In the genomic region with DNA sequence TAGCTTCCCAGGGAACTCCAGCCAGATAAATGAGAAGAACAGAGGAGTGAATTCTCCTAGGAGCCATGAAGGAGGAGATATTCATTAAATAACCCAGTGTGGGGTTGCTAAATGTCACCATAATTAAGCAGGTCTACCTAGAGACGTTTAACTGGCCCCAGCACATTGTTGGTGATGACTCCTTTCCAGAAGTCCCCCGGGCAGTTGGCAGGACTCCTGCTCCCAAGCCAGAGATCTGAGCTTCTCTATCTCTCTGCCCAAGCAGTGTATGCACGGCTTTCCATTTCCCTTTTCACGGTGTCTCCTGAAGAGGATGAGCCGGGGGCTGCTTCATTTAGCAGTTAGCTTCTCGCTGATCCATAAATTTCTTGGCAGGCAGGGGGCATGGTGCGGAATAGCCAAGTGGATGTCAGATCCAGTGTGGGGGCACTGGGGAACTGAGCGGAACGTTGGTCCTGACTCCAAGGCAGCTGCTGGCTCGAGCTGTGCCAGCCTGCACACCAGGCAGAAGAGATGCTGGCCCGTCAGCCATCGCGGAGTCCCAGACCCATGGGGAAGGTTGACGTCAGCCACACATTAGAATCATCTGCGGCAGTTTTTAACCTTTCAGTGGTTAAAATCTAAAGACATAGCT, we compare ENCODE assay signal across 3 cellular contexts.
TF ChIP-seq lines count a peak whose summit lies in the region.

No MANE protein-coding gene starts in this region.

TF ChIP-seq in SK-N-SH, 30 proteins besides CTCF, POLR2A, EP300 and RAD21 (continued from another document):
- TF ChIP-seq YY1 (IDR thresholded peaks at IDR 0.05; ENCODE audit: low read depth) (no peak), SIN3A (IDR thresholded peaks at IDR 0.05; ENCODE audit: borderline replicate concordance, low read depth, low read length) (no peak), MXI1 (IDR thresholded peaks at IDR 0.05; ENCODE audit: low read depth, low read length) (no peak), IRF3 (IDR thresholded peaks at IDR 0.05; ENCODE audit: low read depth, low read length) (no peak), FOXJ3 (CRISPR knock-in tag; IDR thresholded peaks at IDR 0.05) (no peak)

TF ChIP-seq in SK-N-SH treated with all-trans-retinoic acid at 6 μM for 48 hours, 23 proteins besides CTCF, POLR2A, EP300 and RAD21 (continued from another document):
- TF ChIP-seq CSRNP3 (CRISPR knock-in tag; IDR thresholded peaks at IDR 0.05) (no peak), ZNF70 (CRISPR knock-in tag; IDR thresholded peaks at IDR 0.05) (no peak), ARNTL (CRISPR knock-in tag; IDR thresholded peaks at IDR 0.05; ENCODE audit: borderline replicate concordance, low read depth) (no peak), GLIS3 (CRISPR knock-in tag; IDR thresholded peaks at IDR 0.05) (no peak)

TF ChIP-seq in WTC11, 78 proteins besides CTCF, POLR2A, EP300 and RAD21 (continued from another document):
- TF ChIP-seq, protein P1, sequence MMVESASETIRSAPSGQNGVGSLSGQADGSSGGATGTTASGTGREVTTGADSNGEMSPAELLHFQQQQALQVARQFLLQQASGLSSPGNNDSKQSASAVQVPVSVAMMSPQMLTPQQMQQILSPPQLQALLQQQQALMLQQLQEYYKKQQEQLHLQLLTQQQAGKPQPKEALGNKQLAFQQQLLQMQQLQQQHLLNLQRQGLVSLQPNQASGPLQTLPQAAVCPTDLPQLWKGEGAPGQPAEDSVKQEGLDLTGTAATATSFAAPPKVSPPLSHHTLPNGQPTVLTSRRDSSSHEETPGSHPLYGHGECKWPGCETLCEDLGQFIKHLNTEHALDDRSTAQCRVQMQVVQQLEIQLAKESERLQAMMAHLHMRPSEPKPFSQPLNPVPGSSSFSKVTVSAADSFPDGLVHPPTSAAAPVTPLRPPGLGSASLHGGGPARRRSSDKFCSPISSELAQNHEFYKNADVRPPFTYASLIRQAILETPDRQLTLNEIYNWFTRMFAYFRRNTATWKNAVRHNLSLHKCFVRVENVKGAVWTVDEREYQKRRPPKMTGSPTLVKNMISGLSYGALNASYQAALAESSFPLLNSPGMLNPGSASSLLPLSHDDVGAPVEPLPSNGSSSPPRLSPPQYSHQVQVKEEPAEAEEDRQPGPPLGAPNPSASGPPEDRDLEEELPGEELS (CRISPR knock-in tag; IDR thresholded peaks at IDR 0.05), result no peak
TF ChIP-seq in WTC11: peak in this region for 0.
